ENCODE assay signal across 12 cellular contexts in genomic region chr16:15953929-15954813, GRCh38. TPM values are rescaled to one million over a fixed set of nuclear protein-coding genes. Genes with fewer than 3 reads are reported as not detected.
DNase-seq lines count a peak whose midpoint lies in the region; ATAC-seq and TF ChIP-seq lines count a peak whose summit lies in the region.
"Had no signal": no experiment of that assay in that cellular context is flagged by ENCODE, and none has a peak within 500 bp of the region (broad histone marks: within the 10 kb centered on the region; RNA-seq: fewer than 3 reads in every experiment).

No MANE protein-coding gene starts in this region.

- no peak overlapping the region for H3K4me3 Mint-ChIP-seq in MCF 10A (ENCODE audit: unreplicated experiment)
- H3K4me3 Mint-ChIP-seq in activated naive CD8-positive, alpha-beta T cell treated with anti-CD3 and anti-CD28 coated beads, Interleukin-2, amount 10 ng/mL, durations not matched to agents 7 days and 5 days = no peak overlapping the region
- no peak overlapping the region for H3K4me3 Mint-ChIP-seq in naive thymus-derived CD4-positive, alpha-beta T cell
- H3K4me3 Mint-ChIP-seq: GM23338 had no signal

- H3K27ac ChIP-seq in breast epithelium (no peak overlapping the region), upper lobe of right lung (peak overlapping the region; percentile 30)
- H3K27ac ChIP-seq in naive thymus-derived CD4-positive, alpha-beta T cell (ENCODE audit: low read depth, low read length) = no peak overlapping the region

- H3K27me3 Mint-ChIP-seq in MCF 10A (ENCODE audit: insufficient read depth, unreplicated experiment) = no peaks in the 10 kb centered on the region
- H3K27me3 Mint-ChIP-seq in activated naive CD8-positive, alpha-beta T cell treated with anti-CD3 and anti-CD28 coated beads, Interleukin-2, amount 10 ng/mL, durations not matched to agents 7 days and 5 days = no peaks in the 10 kb centered on the region
- H3K27me3 Mint-ChIP-seq in naive thymus-derived CD4-positive, alpha-beta T cell = no peaks in the 10 kb centered on the region
- H3K27me3 Mint-ChIP-seq: naive B cell had no signal

- ATAC-seq in activated naive CD8-positive, alpha-beta T cell treated with anti-CD3 and anti-CD28 coated beads, Interleukin-2, amount 10 ng/mL, durations not matched to agents 7 days and 5 days (ENCODE audit: low read depth) = no peak
- ATAC-seq in naive thymus-derived CD4-positive, alpha-beta T cell = no peak
- no peak for ATAC-seq in upper lobe of right lung
- ATAC-seq: GM23338 had no signal

- no peaks in the 10 kb centered on the region for H3K36me3 ChIP-seq in breast epithelium
- H3K36me3 ChIP-seq in naive thymus-derived CD4-positive, alpha-beta T cell (ENCODE audit: control insufficient read depth in 2 of 3, insufficient read depth in 3 of 3, low read length in 3 of 3) = no peaks in the 10 kb centered on the region
- no peaks in the 10 kb centered on the region for H3K36me3 ChIP-seq in upper lobe of right lung

- H3K4me3 ChIP-seq in breast epithelium = no peak overlapping the region
- no peak overlapping the region for H3K4me3 ChIP-seq in naive thymus-derived CD4-positive, alpha-beta T cell (ENCODE audit: low read length)
- H3K4me3 ChIP-seq in upper lobe of right lung = no peak overlapping the region
- H3K4me3 ChIP-seq: GM23338 had no signal

- H3K4me1 Mint-ChIP-seq in MCF 10A (ENCODE audit: insufficient read depth, unreplicated experiment) = peaks cover 13% of the 10 kb centered on the region
- H3K4me1 Mint-ChIP-seq in activated naive CD8-positive, alpha-beta T cell treated with anti-CD3 and anti-CD28 coated beads, Interleukin-2, amount 10 ng/mL, durations not matched to agents 7 days and 5 days = peaks cover 46% of the 10 kb centered on the region
- peaks cover 43 to 76% (median 64%) of the 10 kb centered on the region in 7 donors for H3K4me1 Mint-ChIP-seq in naive thymus-derived CD4-positive, alpha-beta T cell

- intact Hi-C loops in MCF 10A (cut with micrococcal nuclease) (loop anchor here (5.0 kb wide), 1 partner anchor 73 kb away; no protein-coding TSS in a partner anchor), breast epithelium (cut with DNase I; ENCODE audit: low total_unique reads) (loop anchor here (10.0 kb wide), 1 partner anchor 69 kb away; the partner anchor contains the start of gene CEP20), upper lobe of right lung (cut with DNase I) (no loop called here)
- intact Hi-C loops in naive thymus-derived CD4-positive, alpha-beta T cell (cut with micrococcal nuclease) = loop anchor here in 1 of 2 donors (5.0 kb wide), 1 partner anchor 73 kb away; no protein-coding TSS in a partner anchor

- DNase-seq in MCF 10A (ENCODE audit: unreplicated experiment) (no peak), breast epithelium (ENCODE audit: low spot score in 2 of 2) (no peak), upper lobe of right lung (no peak), NCI-H1930 (lab: John Stamatoyannopoulos, UW) (no peak), DMS79 (lab: John Stamatoyannopoulos, UW) (no peak), NCI-H82 treated with DMSO at 0.1 percent for 48 hours (lab: John Stamatoyannopoulos, UW; ENCODE audit: unreplicated experiment) (no peak)
- no peak for DNase-seq in activated naive CD8-positive, alpha-beta T cell treated with anti-CD3 and anti-CD28 coated beads, Interleukin-2, amount 10 ng/mL, durations not matched to agents 7 days and 5 days
- no peak for DNase-seq in naive thymus-derived CD4-positive, alpha-beta T cell
- DNase-seq: naive B cell; NCI-H1048; stimulated activated CD4-positive, alpha-beta T cell treated with anti-CD3 and anti-CD28 coated beads, Interleukin-4, amount 100 ng/mL, for 24 hours had no signal

- CTCF ChIA-PET in MCF 10A (lab: Yijun Ruan, JAX) = interaction anchor here (0.6 to 1.1 kb wide), 3 partner anchors 13 to 861 kb away, joined by 3 read pairs; no protein-coding TSS in a partner anchor
- CTCF ChIA-PET in naive thymus-derived CD4-positive, alpha-beta T cell (lab: Charles Lee) = no interaction called here

- no peak for TF ChIP-seq CTCF in MCF 10A (IDR thresholded peaks at IDR 0.05; ENCODE audit: unreplicated experiment)
- TF ChIP-seq CTCF in breast epithelium (IDR thresholded peaks at IDR 0.05) = no peak
- TF ChIP-seq CTCF in upper lobe of right lung (IDR thresholded peaks at IDR 0.05) = no peak

- TF ChIP-seq POLR2A in breast epithelium (IDR thresholded peaks at IDR 0.05) = no peak

- no TSS peak for BruUV-seq in MCF 10A (replicated peaks; lab: Mats Ljungman, UMichigan)

- H3K27me3 ChIP-seq in breast epithelium = no peaks in the 10 kb centered on the region
- H3K27me3 ChIP-seq in naive thymus-derived CD4-positive, alpha-beta T cell (ENCODE audit: control insufficient read depth in 2 of 2, insufficient read depth in 2 of 2, low read length in 2 of 2) = no peaks in the 10 kb centered on the region
- H3K27me3 ChIP-seq in upper lobe of right lung = no peaks in the 10 kb centered on the region

- H3K36me3 Mint-ChIP-seq in MCF 10A (ENCODE audit: insufficient read depth, unreplicated experiment) = peaks cover 5% of the 10 kb centered on the region
- H3K36me3 Mint-ChIP-seq in activated naive CD8-positive, alpha-beta T cell treated with anti-CD3 and anti-CD28 coated beads, Interleukin-2, amount 10 ng/mL, durations not matched to agents 7 days and 5 days = peaks cover 24% of the 10 kb centered on the region
- H3K36me3 Mint-ChIP-seq in naive thymus-derived CD4-positive, alpha-beta T cell = peaks cover 0 to 29% (median 5%) of the 10 kb centered on the region in 5 donors

- H3K4me1 ChIP-seq in breast epithelium = no peaks in the 10 kb centered on the region
- H3K4me1 ChIP-seq in naive thymus-derived CD4-positive, alpha-beta T cell (ENCODE audit: control insufficient read depth in 2 of 2, insufficient read depth in 2 of 2, low read length in 2 of 2) = peaks cover 20 to 26% of the 10 kb centered on the region in 2 donors
- H3K4me1 ChIP-seq in upper lobe of right lung = peaks cover 21% of the 10 kb centered on the region

- POLR2A ChIA-PET in MCF 10A (lab: Yijun Ruan, JAX) = interaction anchor here (1.4 to 1.5 kb wide), 2 partner anchors 13 to 68 kb away, joined by 3 to 5 read pairs; no protein-coding TSS in a partner anchor
- POLR2A ChIA-PET in activated naive CD8-positive, alpha-beta T cell treated with anti-CD3 and anti-CD28 coated beads, Interleukin-2, amount 10 ng/mL, durations not matched to agents 7 days and 5 days (lab: Charles Lee) = interaction anchor here (1.3 kb wide), 1 partner anchor 9 kb away, joined by 3 read pairs; no protein-coding TSS in a partner anchor
- POLR2A ChIA-PET in naive thymus-derived CD4-positive, alpha-beta T cell (lab: Charles Lee) = interaction anchor here (0.7 kb wide), 1 partner anchor 66 kb away, joined by 3 read pairs; the partner anchor contains the start of gene CEP20

- peak overlapping the region; percentile 51 for H3K27ac Mint-ChIP-seq in MCF 10A (ENCODE audit: low read depth, unreplicated experiment)
- peak overlapping the region; percentile 42 for H3K27ac Mint-ChIP-seq in activated naive CD8-positive, alpha-beta T cell treated with anti-CD3 and anti-CD28 coated beads, Interleukin-2, amount 10 ng/mL, durations not matched to agents 7 days and 5 days
- H3K27ac Mint-ChIP-seq in naive thymus-derived CD4-positive, alpha-beta T cell = peak overlapping the region in 8 of 9 donors; percentile 31 to 98 (median 72)

- H3K9me3 Mint-ChIP-seq in MCF 10A (ENCODE audit: unreplicated experiment) = no peaks in the 10 kb centered on the region
- H3K9me3 Mint-ChIP-seq in activated naive CD8-positive, alpha-beta T cell treated with anti-CD3 and anti-CD28 coated beads, Interleukin-2, amount 10 ng/mL, durations not matched to agents 7 days and 5 days = no peaks in the 10 kb centered on the region
- no peaks in the 10 kb centered on the region for H3K9me3 Mint-ChIP-seq in naive thymus-derived CD4-positive, alpha-beta T cell
- H3K9me3 Mint-ChIP-seq: GM23338 had no signal

- H3K9me3 ChIP-seq in breast epithelium = no peaks in the 10 kb centered on the region
- H3K9me3 ChIP-seq in naive thymus-derived CD4-positive, alpha-beta T cell (ENCODE audit: control insufficient read depth in 2 of 3, low read length in 3 of 3) = no peaks in the 10 kb centered on the region
- H3K9me3 ChIP-seq in upper lobe of right lung = no peaks in the 10 kb centered on the region

RNA-seq across cellular contexts. Expression of gene ABCC1, which starts 4.8 kb away (rescaled TPM):
- total RNA-seq in MCF 10A (2022) = 72.5 and 95.3 TPM in 2 replicates
- total RNA-seq in breast epithelium = 10 to 100 TPM; 14.6 to 26.9 (median 21.3) TPM
- total RNA-seq in activated naive CD8-positive, alpha-beta T cell treated with anti-CD3 and anti-CD28 coated beads, Interleukin-2, amount 10 ng/mL, durations not matched to agents 7 days and 5 days = 10 to 100 TPM; 55.2 to 62.5 TPM
- total RNA-seq in naive thymus-derived CD4-positive, alpha-beta T cell = 10 to 100 TPM; 57.3 to 95.8 (median 64.1) TPM
- 1 to 10 TPM; 4.8 to 7.9 TPM for polyA plus RNA-seq in naive thymus-derived CD4-positive, alpha-beta T cell
- 50.6 TPM for total RNA-seq in upper lobe of right lung
